Comparison of ENCODE assay signal across 16 cellular contexts in genomic region chr1:234932106-234932505, GRCh38.
A peak's percentile ranks its signal among the peaks of the same experiment; 100 is the strongest.
DNase-seq lines count a peak whose midpoint lies in the region; ATAC-seq and TF ChIP-seq lines count a peak whose summit lies in the region.
"Had no signal": no experiment of that assay in that cellular context is flagged by ENCODE, and none has a peak within 500 bp of the region (broad histone marks: within the 10 kb centered on the region; RNA-seq: fewer than 3 reads in every experiment).

No MANE protein-coding gene starts in this region.

- ATAC-seq in T-helper 17 cell (no peak), GM18858 (IDR thresholded peaks at IDR 0.05; ENCODE audit: unreplicated experiment) (no peak), HG02571 (IDR thresholded peaks at IDR 0.05; ENCODE audit: unreplicated experiment) (no peak)

- no peak for TF ChIP-seq CTCF in nephron (IDR thresholded peaks at IDR 0.05; ENCODE audit: unreplicated experiment in 3 of 3)

- H3K4me1 Mint-ChIP-seq in activated naive CD4-positive, alpha-beta T cell treated with anti-CD3 and anti-CD28 coated beads for 36 hours (ENCODE audit: low read depth), result peaks cover 65% of the 10 kb centered on the region
- H3K4me1 Mint-ChIP-seq in activated naive CD4-positive, alpha-beta T cell treated with anti-CD3 and anti-CD28 coated beads, Interleukin-2, amount 10 ng/mL, durations not matched to agents 7 days and 5 days, result peaks cover 43% of the 10 kb centered on the region
- H3K4me1 Mint-ChIP-seq in T-helper 17 cell, result peaks cover 15% of the 10 kb centered on the region
- H3K4me1 Mint-ChIP-seq in nephron, result peaks cover 19% of the 10 kb centered on the region

- no peak overlapping the region for H3K4me3 Mint-ChIP-seq in activated naive CD4-positive, alpha-beta T cell treated with anti-CD3 and anti-CD28 coated beads for 36 hours
- H3K4me3 Mint-ChIP-seq in activated naive CD4-positive, alpha-beta T cell treated with anti-CD3 and anti-CD28 coated beads, Interleukin-2, amount 10 ng/mL, durations not matched to agents 7 days and 5 days, result no peak overlapping the region
- no peak overlapping the region for H3K4me3 Mint-ChIP-seq in T-helper 17 cell
- no peak overlapping the region for H3K4me3 Mint-ChIP-seq in nephron
- H3K4me3 Mint-ChIP-seq: CD4-positive, alpha-beta T cell had no signal

- no peak for DNase-seq in activated naive CD4-positive, alpha-beta T cell treated with anti-CD3 and anti-CD28 coated beads for 36 hours
- no peak for DNase-seq in activated naive CD4-positive, alpha-beta T cell treated with anti-CD3 and anti-CD28 coated beads, Interleukin-2, amount 10 ng/mL, durations not matched to agents 7 days and 5 days
- DNase-seq in T-helper 17 cell, result no peak
- peak; percentile 31 for DNase-seq in ureter (ENCODE audit: low spot score)
- DNase-seq: CD4-positive, alpha-beta T cell; DMS53; NCI-H1436; NCI-H2029; NCI-H2171; NCI-H446; NK-92 treated with Interleukin-12 subunit alpha and Interleukin-12 subunit beta, amount 100 ng/mL, for 24 hours; OCI-M1; RPMI8226 had no signal

- CTCF ChIA-PET in activated naive CD4-positive, alpha-beta T cell treated with anti-CD3 and anti-CD28 coated beads for 36 hours (lab: Charles Lee), result interaction anchor here (0.6 kb wide), 1 partner anchor 84 kb away, joined by 3 read pairs; no protein-coding TSS in a partner anchor
- CTCF ChIA-PET in activated naive CD4-positive, alpha-beta T cell treated with anti-CD3 and anti-CD28 coated beads, Interleukin-2, amount 10 ng/mL, durations not matched to agents 7 days and 5 days (lab: Charles Lee), result interaction anchor here (0.7 to 1.4 kb wide), 3 partner anchors 13 to 55 kb away, joined by 3 to 4 read pairs (median 3); no protein-coding TSS in a partner anchor

- H3K27ac Mint-ChIP-seq in activated naive CD4-positive, alpha-beta T cell treated with anti-CD3 and anti-CD28 coated beads for 36 hours, result peak overlapping the region; percentile 84
- no peak overlapping the region for H3K27ac Mint-ChIP-seq in activated naive CD4-positive, alpha-beta T cell treated with anti-CD3 and anti-CD28 coated beads, Interleukin-2, amount 10 ng/mL, durations not matched to agents 7 days and 5 days
- H3K27ac Mint-ChIP-seq in T-helper 17 cell (peak overlapping the region; percentile 83), nephron (peak overlapping the region in 2 of 3 experiments; percentile 23 to 89)
- H3K27ac Mint-ChIP-seq: CD4-positive, alpha-beta T cell had no signal

- no peaks in the 10 kb centered on the region for H3K9me3 Mint-ChIP-seq in activated naive CD4-positive, alpha-beta T cell treated with anti-CD3 and anti-CD28 coated beads for 36 hours
- no peaks in the 10 kb centered on the region for H3K9me3 Mint-ChIP-seq in activated naive CD4-positive, alpha-beta T cell treated with anti-CD3 and anti-CD28 coated beads, Interleukin-2, amount 10 ng/mL, durations not matched to agents 7 days and 5 days
- no peaks in the 10 kb centered on the region for H3K9me3 Mint-ChIP-seq in nephron
- H3K9me3 Mint-ChIP-seq: CD4-positive, alpha-beta T cell had no signal

- H3K36me3 Mint-ChIP-seq in activated naive CD4-positive, alpha-beta T cell treated with anti-CD3 and anti-CD28 coated beads for 36 hours (ENCODE audit: low read depth), result no peaks in the 10 kb centered on the region
- no peaks in the 10 kb centered on the region for H3K36me3 Mint-ChIP-seq in activated naive CD4-positive, alpha-beta T cell treated with anti-CD3 and anti-CD28 coated beads, Interleukin-2, amount 10 ng/mL, durations not matched to agents 7 days and 5 days
- H3K36me3 Mint-ChIP-seq in T-helper 17 cell (ENCODE audit: low read depth) (no peaks in the 10 kb centered on the region), nephron (ENCODE audit: low read depth) (no peaks in the 10 kb centered on the region)

- H3K27me3 Mint-ChIP-seq in activated naive CD4-positive, alpha-beta T cell treated with anti-CD3 and anti-CD28 coated beads for 36 hours (ENCODE audit: low read depth), result no peaks in the 10 kb centered on the region
- H3K27me3 Mint-ChIP-seq in activated naive CD4-positive, alpha-beta T cell treated with anti-CD3 and anti-CD28 coated beads, Interleukin-2, amount 10 ng/mL, durations not matched to agents 7 days and 5 days, result peaks cover 4% of the 10 kb centered on the region
- H3K27me3 Mint-ChIP-seq in T-helper 17 cell, result no peaks in the 10 kb centered on the region
- H3K27me3 Mint-ChIP-seq in nephron (ENCODE audit: low read depth), result no peaks in the 10 kb centered on the region
- H3K27me3 Mint-ChIP-seq: CD4-positive, alpha-beta T cell had no signal

- no peaks in the 10 kb centered on the region for H3K9me3 ChIP-seq in T-helper 17 cell (ENCODE audit: control insufficient read depth, low read length, poor library complexity, severe bottlenecking)

- intact Hi-C loops in activated naive CD4-positive, alpha-beta T cell treated with anti-CD3 and anti-CD28 coated beads for 36 hours (cut with micrococcal nuclease), result no loop called here
